ENCODE assay signal across 8 cellular contexts in the genomic region with DNA sequence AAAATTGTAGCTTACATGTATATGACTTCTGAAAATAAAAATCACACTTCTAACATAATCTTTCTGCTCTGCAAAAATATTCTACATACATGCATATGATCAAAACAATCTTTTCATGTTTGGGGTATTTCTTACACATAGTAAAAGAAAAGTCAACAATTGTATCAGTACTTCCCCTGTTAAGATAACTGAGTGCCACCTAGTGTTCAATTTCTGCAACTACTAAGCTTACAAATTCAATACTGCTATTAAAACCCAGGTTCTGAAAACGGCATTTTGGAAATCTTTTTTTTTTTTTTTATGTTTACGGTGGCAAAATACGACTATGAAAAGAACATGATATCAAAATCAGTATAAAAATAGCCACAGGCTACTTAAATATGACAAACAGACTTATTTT. TPM values are rescaled to one million over a fixed set of nuclear protein-coding genes. Genes with fewer than 3 reads are reported as not detected.
DNase-seq lines count a peak whose midpoint lies in the region; ATAC-seq, FAIRE-seq and TF ChIP-seq lines count a peak whose summit lies in the region.
"Not testable (repeated sequence)": the region's sequence is repeated elsewhere in the genome, so short reads cannot be mapped to it uniquely, and the experiment has no call there.

No MANE protein-coding gene starts in this region.

- H3K36me3 Mint-ChIP-seq in T-helper 17 cell (ENCODE audit: low read depth); neural crest cell (ENCODE audit: low read depth): not testable (repeated sequence)

- H3K4me3 Mint-ChIP-seq in T-helper 17 cell, neural crest cell: not testable (repeated sequence)

- TF ChIP-seq CTCF in GM12873 (IDR thresholded peaks at IDR 0.05; ENCODE audit: insufficient read depth, low read depth, low read length, missing control alignments) (peak; percentile 17), colonic mucosa (IDR thresholded peaks at IDR 0.05) (peak; percentile 20), left ventricle myocardium inferior (IDR thresholded peaks at IDR 0.05; ENCODE audit: borderline replicate concordance) (peak; percentile 46), neural crest cell (conservative IDR thresholded peaks at IDR 0.05) (peak; percentile 62)

- not testable (repeated sequence) for H3K27me3 ChIP-seq in colonic mucosa; left ventricle myocardium inferior (ENCODE audit: low read depth)

- not testable (repeated sequence) for H3K27me3 Mint-ChIP-seq in T-helper 17 cell; neural crest cell (ENCODE audit: low read depth)

- not testable (repeated sequence) for DNase-seq in T-helper 17 cell; colonic mucosa; left ventricle myocardium inferior; neural crest cell (ENCODE audit: low read depth, low spot score)

- not testable (repeated sequence) for H3K9me3 Mint-ChIP-seq in neural crest cell

- H3K36me3 ChIP-seq in colonic mucosa = not testable (repeated sequence)
- H3K36me3 ChIP-seq in left ventricle myocardium inferior = peaks cover 28% of the 10 kb centered on the region

- H3K4me3 ChIP-seq in colonic mucosa, left ventricle myocardium inferior: not testable (repeated sequence)

- not testable (repeated sequence) for H3K27ac ChIP-seq in colonic mucosa; left ventricle myocardium inferior (replicated peaks)

- ATAC-seq in GM21576 (IDR thresholded peaks at IDR 0.05; ENCODE audit: unreplicated experiment) (peak; percentile 69), HG03378 (IDR thresholded peaks at IDR 0.05; ENCODE audit: unreplicated experiment) (peak; percentile 46), T-helper 17 cell (peak; percentile 78)

- not testable (repeated sequence) for H3K4me1 Mint-ChIP-seq in T-helper 17 cell, neural crest cell

- not testable (repeated sequence) for H3K9me3 ChIP-seq in T-helper 17 cell (ENCODE audit: control insufficient read depth, low read length, poor library complexity, severe bottlenecking); colonic mucosa; left ventricle myocardium inferior (replicated peaks)

- H3K9ac ChIP-seq in colonic mucosa (ENCODE audit: low read depth in 2 of 2, low read length in 2 of 2) = not testable (repeated sequence)

- intact Hi-C loops in colonic mucosa (cut with DNase I) = loop anchor here (10.0 kb wide), 1 partner anchor 223 kb away; no protein-coding TSS in a partner anchor
- intact Hi-C loops in left ventricle myocardium inferior (cut with micrococcal nuclease) = not testable (repeated sequence)

- not testable (repeated sequence) for H3K4me1 ChIP-seq in colonic mucosa, left ventricle myocardium inferior

- peak; percentile 100 for FAIRE-seq in A204.1 (lab: Jason Lieb, UNC)

- not testable (repeated sequence) for H3K27ac Mint-ChIP-seq in T-helper 17 cell; neural crest cell (ENCODE audit: unreplicated experiment)

RNA-seq across cellular contexts. Expression of a gene that starts 10.7 kb away (rescaled TPM):
- total RNA-seq in T-helper 17 cell = under 1 TPM in 1 of 2 donors, not detected in 1; 0.08 TPM
- total RNA-seq in colonic mucosa = 1 to 10 TPM; 2.1 to 2.4 TPM
- total RNA-seq in left ventricle myocardium inferior = 0.44 TPM
- total RNA-seq in neural crest cell = 6.5 TPM in 2 replicates

RNA-seq across cellular contexts. Expression of a gene that starts 14.2 kb away (rescaled TPM):
- total RNA-seq in T-helper 17 cell = 10 to 100 TPM; 34.3 to 36.5 TPM
- total RNA-seq in colonic mucosa = 100 to 1,000 TPM; 106 to 149 TPM
- 56.8 TPM for total RNA-seq in left ventricle myocardium inferior
- 109 and 119 TPM in 2 replicates for total RNA-seq in neural crest cell
